Comparison of ENCODE assay signal across 3 cellular contexts in genomic region chr15:89007527-89007926, GRCh38.
A peak's percentile ranks its signal among the peaks of the same experiment; 100 is the strongest.
DNase-seq lines count a peak whose midpoint lies in the region; ATAC-seq and TF ChIP-seq lines count a peak whose summit lies in the region.
"Not testable (repeated sequence)": the region's sequence is repeated elsewhere in the genome, so short reads cannot be mapped to it uniquely, and the experiment has no call there.

No MANE protein-coding gene starts in this region.

- not testable (repeated sequence) for H3K36me3 ChIP-seq in Panc1 (ENCODE audit: control insufficient read depth, insufficient read depth, low read length)

- not testable (repeated sequence) for BruUV-seq in Panc1 (replicated peaks; lab: Mats Ljungman, UMichigan)

- not testable (repeated sequence) for H3K4me3 ChIP-seq in Panc1 (ENCODE audit: low read depth in 2 of 2, low read length in 2 of 2)

- CTCF ChIA-PET in Panc1 (lab: Charles Lee), result not testable (repeated sequence)

- DNase-seq in Panc1 (ENCODE audit: low read depth, low spot score), result not testable (repeated sequence)
- peak; percentile 2 for DNase-seq in activated effector memory CD4-positive, alpha-beta T cell treated with anti-CD3 and anti-CD28 coated beads, Interleukin-2, amount 50 U/mL, for 16 hours
- peak; percentile 76 for DNase-seq in mesenteric fat pad (ENCODE audit: low spot score)

- in situ Hi-C loops in Panc1 (cut with HindIII; ENCODE audit: low pct_unique_long_range_greater_than_20kb, low sequenced_read_pairs), result not testable (repeated sequence)

- not testable (repeated sequence) for ATAC-seq in Panc1

- H3K9me3 ChIP-seq in Panc1 (ENCODE audit: control insufficient read depth, insufficient read depth, low read depth, low read length), result not testable (repeated sequence)

- intact Hi-C loops in Panc1 (cut with micrococcal nuclease; ENCODE audit: unreplicated experiment), result not testable (repeated sequence)

- peak overlapping the region; percentile 23; the same call in 1 of the 2 replicates for H3K27ac ChIP-seq in Panc1 (ENCODE audit: low read length)

- POLR2A ChIA-PET in Panc1 (lab: Charles Lee), result not testable (repeated sequence)

- TF ChIP-seq CTCF in Panc1 (IDR thresholded peaks at IDR 0.05), result not testable (repeated sequence)

- peaks cover 21% of the 10 kb centered on the region for H3K4me1 ChIP-seq in Panc1 (ENCODE audit: control insufficient read depth, insufficient read depth, low read length)

- H3K27me3 ChIP-seq in Panc1 (ENCODE audit: control insufficient read depth, insufficient read depth, low read length), result not testable (repeated sequence)
